1 cellular context compared by ENCODE assay signal in the genomic region with DNA sequence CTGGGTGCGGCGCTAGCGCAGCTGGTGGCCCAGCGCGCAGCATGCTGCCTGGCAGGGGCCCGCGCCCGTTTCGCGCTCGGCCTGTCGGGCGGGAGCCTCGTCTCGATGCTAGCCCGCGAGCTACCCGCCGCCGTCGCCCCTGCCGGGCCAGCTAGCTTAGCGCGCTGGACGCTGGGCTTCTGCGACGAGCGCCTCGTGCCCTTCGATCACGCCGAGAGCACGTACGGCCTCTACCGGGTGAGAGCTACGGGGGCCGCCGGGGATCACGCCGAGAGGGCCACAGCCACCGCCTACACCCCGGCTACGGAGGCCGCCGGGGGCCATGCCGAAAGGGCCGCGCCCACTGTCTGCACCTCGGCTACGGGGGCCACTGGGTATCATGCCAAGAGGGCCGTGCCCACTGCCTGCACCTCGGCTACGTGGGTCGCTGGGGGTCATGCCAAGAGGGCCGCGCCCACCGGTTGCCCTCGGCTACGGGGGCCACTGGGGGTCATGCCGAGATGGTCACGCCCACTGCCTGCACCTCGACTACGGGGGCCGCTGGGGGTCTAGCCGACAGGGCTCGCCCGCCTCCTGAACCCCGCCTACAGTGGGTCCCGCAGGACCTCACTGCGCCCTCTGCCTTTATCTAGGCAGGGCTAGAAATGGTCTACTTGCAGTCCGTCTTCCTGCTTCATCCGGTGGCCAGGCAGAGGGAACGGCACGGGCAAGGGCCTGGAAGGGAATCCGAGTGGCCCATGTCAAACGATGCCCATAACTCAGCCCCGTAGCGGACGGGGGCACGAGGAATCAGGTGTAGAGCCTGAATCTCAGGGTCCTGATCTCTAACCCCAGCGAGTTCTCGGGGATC.
TF ChIP-seq lines count a peak whose summit lies in the region.

No MANE protein-coding gene starts in this region.

TF ChIP-seq in HEK293, 187 proteins besides CTCF, POLR2A, EP300 and RAD21 (continued from another document and continues in another):
- TF ChIP-seq, protein P1, sequence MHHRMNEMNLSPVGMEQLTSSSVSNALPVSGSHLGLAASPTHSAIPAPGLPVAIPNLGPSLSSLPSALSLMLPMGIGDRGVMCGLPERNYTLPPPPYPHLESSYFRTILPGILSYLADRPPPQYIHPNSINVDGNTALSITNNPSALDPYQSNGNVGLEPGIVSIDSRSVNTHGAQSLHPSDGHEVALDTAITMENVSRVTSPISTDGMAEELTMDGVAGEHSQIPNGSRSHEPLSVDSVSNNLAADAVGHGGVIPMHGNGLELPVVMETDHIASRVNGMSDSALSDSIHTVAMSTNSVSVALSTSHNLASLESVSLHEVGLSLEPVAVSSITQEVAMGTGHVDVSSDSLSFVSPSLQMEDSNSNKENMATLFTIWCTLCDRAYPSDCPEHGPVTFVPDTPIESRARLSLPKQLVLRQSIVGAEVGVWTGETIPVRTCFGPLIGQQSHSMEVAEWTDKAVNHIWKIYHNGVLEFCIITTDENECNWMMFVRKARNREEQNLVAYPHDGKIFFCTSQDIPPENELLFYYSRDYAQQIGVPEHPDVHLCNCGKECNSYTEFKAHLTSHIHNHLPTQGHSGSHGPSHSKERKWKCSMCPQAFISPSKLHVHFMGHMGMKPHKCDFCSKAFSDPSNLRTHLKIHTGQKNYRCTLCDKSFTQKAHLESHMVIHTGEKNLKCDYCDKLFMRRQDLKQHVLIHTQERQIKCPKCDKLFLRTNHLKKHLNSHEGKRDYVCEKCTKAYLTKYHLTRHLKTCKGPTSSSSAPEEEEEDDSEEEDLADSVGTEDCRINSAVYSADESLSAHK (tag by site-specific recombination; IDR thresholded peaks at IDR 0.05): no peak
- TF ChIP-seq ZNF138 (tag by site-specific recombination; IDR thresholded peaks at IDR 0.05; ENCODE audit: borderline replicate concordance) (no peak), ZNF530 (tag by site-specific recombination; IDR thresholded peaks at IDR 0.05; ENCODE audit: low read depth) (no peak), OVOL3 (tag by site-specific recombination; IDR thresholded peaks at IDR 0.05) (no peak), ZBTB10 (tag by site-specific recombination; IDR thresholded peaks at IDR 0.05) (peak; percentile 70), ZNF624 (tag by site-specific recombination; IDR thresholded peaks at IDR 0.05) (no peak), GLIS1 (tag by site-specific recombination; IDR thresholded peaks at IDR 0.05) (peak; percentile 84), ZNF777 (tag by site-specific recombination; IDR thresholded peaks at IDR 0.05; ENCODE audit: borderline replicate concordance) (peak; percentile 65; the same call in 1 of the 2 replicates), PRDM2 (tag by site-specific recombination; IDR thresholded peaks at IDR 0.05; ENCODE audit: borderline replicate concordance) (peak; percentile 77; the same call in 1 of the 2 replicates), ZNF223 (tag by site-specific recombination; IDR thresholded peaks at IDR 0.05) (peak; percentile 96), ZNF133 (tag by site-specific recombination; IDR thresholded peaks at IDR 0.05) (no peak), SP2 (tag by site-specific recombination; IDR thresholded peaks at IDR 0.05) (peak; percentile 53), ZEB2 (tag by site-specific recombination; IDR thresholded peaks at IDR 0.05) (peak; percentile 74), ZNF501 (tag by site-specific recombination; IDR thresholded peaks at IDR 0.05) (peak; percentile 79), REST (tag by site-specific recombination; IDR thresholded peaks at IDR 0.05) (no peak), BCL11B (tag by site-specific recombination; IDR thresholded peaks at IDR 0.05; ENCODE audit: low read depth) (no peak), ZNF37A (tag by site-specific recombination; IDR thresholded peaks at IDR 0.05) (no peak), ZNF23 (tag by site-specific recombination; IDR thresholded peaks at IDR 0.05; ENCODE audit: borderline replicate concordance) (no peak), ZFP41 (tag by site-specific recombination; IDR thresholded peaks at IDR 0.05; ENCODE audit: borderline replicate concordance) (no peak), ZNF488 (tag by site-specific recombination; IDR thresholded peaks at IDR 0.05) (no peak), PRDM1 (tag by site-specific recombination; IDR thresholded peaks at IDR 0.05) (no peak)
- TF ChIP-seq, protein P2, sequence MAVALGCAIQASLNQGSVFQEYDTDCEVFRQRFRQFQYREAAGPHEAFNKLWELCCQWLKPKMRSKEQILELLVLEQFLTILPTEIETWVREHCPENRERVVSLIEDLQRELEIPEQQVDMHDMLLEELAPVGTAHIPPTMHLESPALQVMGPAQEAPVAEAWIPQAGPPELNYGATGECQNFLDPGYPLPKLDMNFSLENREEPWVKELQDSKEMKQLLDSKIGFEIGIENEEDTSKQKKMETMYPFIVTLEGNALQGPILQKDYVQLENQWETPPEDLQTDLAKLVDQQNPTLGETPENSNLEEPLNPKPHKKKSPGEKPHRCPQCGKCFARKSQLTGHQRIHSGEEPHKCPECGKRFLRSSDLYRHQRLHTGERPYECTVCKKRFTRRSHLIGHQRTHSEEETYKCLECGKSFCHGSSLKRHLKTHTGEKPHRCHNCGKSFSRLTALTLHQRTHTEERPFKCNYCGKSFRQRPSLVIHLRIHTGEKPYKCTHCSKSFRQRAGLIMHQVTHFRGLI (tag by site-specific recombination; IDR thresholded peaks at IDR 0.05): peak; percentile 59; the same call in 1 of the 2 replicates
- TF ChIP-seq, protein P3, sequence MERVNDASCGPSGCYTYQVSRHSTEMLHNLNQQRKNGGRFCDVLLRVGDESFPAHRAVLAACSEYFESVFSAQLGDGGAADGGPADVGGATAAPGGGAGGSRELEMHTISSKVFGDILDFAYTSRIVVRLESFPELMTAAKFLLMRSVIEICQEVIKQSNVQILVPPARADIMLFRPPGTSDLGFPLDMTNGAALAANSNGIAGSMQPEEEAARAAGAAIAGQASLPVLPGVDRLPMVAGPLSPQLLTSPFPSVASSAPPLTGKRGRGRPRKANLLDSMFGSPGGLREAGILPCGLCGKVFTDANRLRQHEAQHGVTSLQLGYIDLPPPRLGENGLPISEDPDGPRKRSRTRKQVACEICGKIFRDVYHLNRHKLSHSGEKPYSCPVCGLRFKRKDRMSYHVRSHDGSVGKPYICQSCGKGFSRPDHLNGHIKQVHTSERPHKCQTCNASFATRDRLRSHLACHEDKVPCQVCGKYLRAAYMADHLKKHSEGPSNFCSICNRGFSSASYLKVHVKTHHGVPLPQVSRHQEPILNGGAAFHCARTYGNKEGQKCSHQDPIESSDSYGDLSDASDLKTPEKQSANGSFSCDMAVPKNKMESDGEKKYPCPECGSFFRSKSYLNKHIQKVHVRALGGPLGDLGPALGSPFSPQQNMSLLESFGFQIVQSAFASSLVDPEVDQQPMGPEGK (tag by site-specific recombination; IDR thresholded peaks at IDR 0.05): peak; percentile 96
- TF ChIP-seq, protein P4, sequence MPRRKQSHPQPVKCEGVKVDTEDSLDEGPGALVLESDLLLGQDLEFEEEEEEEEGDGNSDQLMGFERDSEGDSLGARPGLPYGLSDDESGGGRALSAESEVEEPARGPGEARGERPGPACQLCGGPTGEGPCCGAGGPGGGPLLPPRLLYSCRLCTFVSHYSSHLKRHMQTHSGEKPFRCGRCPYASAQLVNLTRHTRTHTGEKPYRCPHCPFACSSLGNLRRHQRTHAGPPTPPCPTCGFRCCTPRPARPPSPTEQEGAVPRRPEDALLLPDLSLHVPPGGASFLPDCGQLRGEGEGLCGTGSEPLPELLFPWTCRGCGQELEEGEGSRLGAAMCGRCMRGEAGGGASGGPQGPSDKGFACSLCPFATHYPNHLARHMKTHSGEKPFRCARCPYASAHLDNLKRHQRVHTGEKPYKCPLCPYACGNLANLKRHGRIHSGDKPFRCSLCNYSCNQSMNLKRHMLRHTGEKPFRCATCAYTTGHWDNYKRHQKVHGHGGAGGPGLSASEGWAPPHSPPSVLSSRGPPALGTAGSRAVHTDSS (tag by site-specific recombination; IDR thresholded peaks at IDR 0.05): no peak
- TF ChIP-seq, protein P5, sequence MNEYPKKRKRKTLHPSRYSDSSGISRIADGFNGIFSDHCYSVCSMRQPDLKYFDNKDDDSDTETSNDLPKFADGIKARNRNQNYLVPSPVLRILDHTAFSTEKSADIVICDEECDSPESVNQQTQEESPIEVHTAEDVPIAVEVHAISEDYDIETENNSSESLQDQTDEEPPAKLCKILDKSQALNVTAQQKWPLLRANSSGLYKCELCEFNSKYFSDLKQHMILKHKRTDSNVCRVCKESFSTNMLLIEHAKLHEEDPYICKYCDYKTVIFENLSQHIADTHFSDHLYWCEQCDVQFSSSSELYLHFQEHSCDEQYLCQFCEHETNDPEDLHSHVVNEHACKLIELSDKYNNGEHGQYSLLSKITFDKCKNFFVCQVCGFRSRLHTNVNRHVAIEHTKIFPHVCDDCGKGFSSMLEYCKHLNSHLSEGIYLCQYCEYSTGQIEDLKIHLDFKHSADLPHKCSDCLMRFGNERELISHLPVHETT (tag by site-specific recombination; IDR thresholded peaks at IDR 0.05): 0 out of 2 replicates have a peak, but pooled peaks have one; percentile 21
